ENCODE assay signal across 9 cellular contexts in genomic region chr9:98944130-98945074, GRCh38. TPM values are rescaled to one million over a fixed set of nuclear protein-coding genes. Genes with fewer than 3 reads are reported as not detected.
DNase-seq lines count a peak whose midpoint lies in the region; ATAC-seq and TF ChIP-seq lines count a peak whose summit lies in the region.
"Had no signal": no experiment of that assay in that cellular context is flagged by ENCODE, and none has a peak within 500 bp of the region (broad histone marks: within the 10 kb centered on the region; RNA-seq: fewer than 3 reads in every experiment).

No MANE protein-coding gene starts in this region.

- no peak for TF ChIP-seq POLR2A in erythroblast (IDR thresholded peaks at IDR 0.05; ENCODE audit: low read length)

- H3K4me1 ChIP-seq in osteoblast (ENCODE audit: insufficient read depth, low read length): no peaks in the 10 kb centered on the region

- H4K20me1 ChIP-seq in osteoblast (ENCODE audit: insufficient read depth, low read length): no peaks in the 10 kb centered on the region

- DNase-seq in Calu3: peak; percentile 6
- DNase-seq in NCI-H2171 treated with DMSO at 0.1 percent for 48 hours (lab: John Stamatoyannopoulos, UW): peak; percentile 64
- DNase-seq in erythroblast (lab: John Stamatoyannopoulos, UW): peak; percentile 68 to 77
- DNase-seq in osteoblast (ENCODE audit: insufficient read length, low spot score, missing footprints): no peak
- no peak for DNase-seq in SHP77 (lab: John Stamatoyannopoulos, UW)
- no peak for DNase-seq in natural killer cell
- DNase-seq in NCI-H82 (lab: John Stamatoyannopoulos, UW): no peak

- H3K4me2 ChIP-seq in osteoblast (ENCODE audit: insufficient read depth, low read length): peak overlapping the region; percentile 41

- peaks cover 63% of the 10 kb centered on the region for H3K27me3 Mint-ChIP-seq in Calu3 (ENCODE audit: unreplicated experiment)
- H3K27me3 Mint-ChIP-seq in natural killer cell (ENCODE audit: low read depth in 2 of 2): peaks cover 47 to 49% of the 10 kb centered on the region in 2 donors

- TF ChIP-seq CTCF in Calu3 (IDR thresholded peaks at IDR 0.05; ENCODE audit: unreplicated experiment): no peak
- no peak for TF ChIP-seq CTCF in osteoblast (IDR thresholded peaks at IDR 0.05; ENCODE audit: extremely low read depth, low read depth, low read length)
- TF ChIP-seq CTCF in natural killer cell (IDR thresholded peaks at IDR 0.05): no peak

- BruUV-seq in Calu3 (replicated peaks; lab: Mats Ljungman, UMichigan): no TSS peak

- intact Hi-C loops in Calu3 (cut with micrococcal nuclease; ENCODE audit: unreplicated experiment) (no loop called here), natural killer cell (cut with micrococcal nuclease) (no loop called here)

- H3K9me3 ChIP-seq in osteoblast (ENCODE audit: low read depth, low read length): no peaks in the 10 kb centered on the region

- H3K27ac ChIP-seq in osteoblast (ENCODE audit: low read depth, low read length): no peak overlapping the region
- H3K27ac ChIP-seq: epithelial cell of prostate had no signal

- H3K36me3 Mint-ChIP-seq in Calu3 (ENCODE audit: insufficient read depth, unreplicated experiment) (no peaks in the 10 kb centered on the region), natural killer cell (no peaks in the 10 kb centered on the region)

- CTCF ChIA-PET in Calu3 (lab: Charles Lee): no interaction called here

- no peak for ATAC-seq in HG02840 (IDR thresholded peaks at IDR 0.05; ENCODE audit: low FRiP score, unreplicated experiment)
- ATAC-seq in natural killer cell: no peak

- H3K4me1 Mint-ChIP-seq in Calu3 (ENCODE audit: low read depth, unreplicated experiment) (no peaks in the 10 kb centered on the region), natural killer cell (peaks cover 0 to 6% of the 10 kb centered on the region in 2 donors)

- peak overlapping the region; percentile 61 for H3K4me3 Mint-ChIP-seq in Calu3 (ENCODE audit: low read depth, unreplicated experiment)
- H3K4me3 Mint-ChIP-seq in natural killer cell: no peak overlapping the region

- no peaks in the 10 kb centered on the region for H3K79me2 ChIP-seq in osteoblast (ENCODE audit: insufficient read depth, low read length)

- H2AFZ ChIP-seq in osteoblast (ENCODE audit: low read length): no peak overlapping the region

- H3K36me3 ChIP-seq in osteoblast (ENCODE audit: insufficient read depth, low read length): no peaks in the 10 kb centered on the region

- H3K4me3 ChIP-seq in osteoblast (ENCODE audit: insufficient read depth, low read length): peak overlapping the region; percentile 29

- H3K27ac Mint-ChIP-seq in Calu3 (ENCODE audit: unreplicated experiment): no peak overlapping the region
- no peak overlapping the region for H3K27ac Mint-ChIP-seq in natural killer cell

- H3K27me3 ChIP-seq in osteoblast (ENCODE audit: insufficient read depth, low read length): peaks cover 92% of the 10 kb centered on the region

- H3K9me3 Mint-ChIP-seq in Calu3 (ENCODE audit: low read depth, unreplicated experiment) (no peaks in the 10 kb centered on the region), natural killer cell (no peaks in the 10 kb centered on the region)

RNA-seq across cellular contexts. Expression of gene COL15A1, which starts 0.7 kb away (rescaled TPM):
- not detected in 2 replicates for total RNA-seq in Calu3 (2022)
- total RNA-seq in osteoblast: 8.0 and 29.3 TPM in 2 replicates
- total RNA-seq in natural killer cell: under 1 TPM; 0.18 to 0.82 (median 0.19) TPM

Comparison
In these comparisons a context has a peak if more than half of its experiments do, and no peak if none do; other contexts are left out.
1. DNase-seq: peak in Calu3 (single experiment), NCI-H2171 treated with DMSO at 0.1 percent for 48 hours (single experiment) and erythroblast (2 of 2); none in osteoblast (single experiment), SHP77 (0 of 2), natural killer cell (single experiment) and NCI-H82 (single experiment).